ENCODE assay signal across 13 cellular contexts in the genomic region with DNA sequence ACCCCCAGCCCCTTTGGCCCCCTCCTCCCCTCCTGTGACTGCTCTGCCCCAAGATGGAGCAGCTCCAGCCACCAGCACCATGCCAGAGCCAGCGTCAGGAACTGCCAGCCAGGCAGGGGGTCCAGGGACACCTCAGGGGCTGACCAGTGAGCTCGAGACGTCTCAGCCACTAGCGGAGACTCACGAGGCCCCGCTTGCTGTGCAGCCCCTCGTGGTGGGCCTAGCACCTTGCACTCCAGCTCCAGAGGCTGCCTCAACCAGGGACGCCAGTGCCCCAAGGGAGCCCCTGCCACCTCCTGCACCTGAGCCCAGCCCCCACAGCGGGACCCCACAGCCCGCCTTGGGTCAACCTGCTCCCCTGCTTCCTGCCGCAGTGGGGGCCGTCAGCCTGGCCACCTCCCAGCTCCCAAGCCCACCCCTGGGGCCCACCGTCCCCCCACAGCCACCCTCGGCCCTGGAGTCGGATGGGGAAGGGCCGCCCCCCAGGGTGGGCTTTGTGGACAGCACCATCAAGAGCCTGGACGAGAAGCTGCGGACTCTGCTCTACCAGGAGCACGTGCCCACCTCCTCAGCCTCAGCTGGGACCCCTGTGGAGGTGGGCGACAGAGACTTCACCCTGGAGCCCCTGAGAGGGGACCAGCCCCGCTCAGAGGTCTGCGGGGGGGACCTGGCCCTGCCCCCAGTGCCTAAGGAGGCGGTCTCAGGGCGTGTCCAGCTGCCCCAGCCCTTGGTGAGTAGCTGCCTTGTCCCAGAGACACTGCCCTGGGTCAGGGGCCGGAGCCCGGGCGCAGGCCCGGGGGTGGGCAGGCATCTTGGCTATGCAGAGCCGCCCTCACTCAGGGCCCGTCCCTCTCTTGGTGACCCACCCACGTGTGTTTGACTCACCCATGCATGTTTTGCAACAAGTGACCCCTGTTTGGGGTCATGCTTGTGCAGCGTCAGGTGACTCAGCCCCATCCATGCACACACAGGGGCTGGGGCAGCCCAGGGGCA.
DNase-seq lines count a peak whose midpoint lies in the region; TF ChIP-seq lines count a peak whose summit lies in the region.
"Had no signal": no experiment of that assay in that cellular context is flagged by ENCODE, and none has a peak within 500 bp of the region (broad histone marks: within the 10 kb centered on the region; RNA-seq: fewer than 3 reads in every experiment).

No MANE protein-coding gene starts in this region.

- TF ChIP-seq CTCF in mammary epithelial cell (conservative IDR thresholded peaks at IDR 0.05 in 1 of 2, IDR thresholded peaks at IDR 0.05 in 1 of 2; ENCODE audit: extremely low read depth in 1 of 2, insufficient read depth in 1 of 2, low read depth in 1 of 2, low read length in 2 of 2) (no peak), A673 (conservative IDR thresholded peaks at IDR 0.05; ENCODE audit: low read depth, low read length) (no peak)

- no peaks in the 10 kb centered on the region for H4K20me1 ChIP-seq in mammary epithelial cell (ENCODE audit: insufficient read depth, low read length)

- no peaks in the 10 kb centered on the region for H3K79me2 ChIP-seq in mammary epithelial cell (ENCODE audit: insufficient read depth, low read length)

- H3K27ac ChIP-seq in mammary epithelial cell (ENCODE audit: insufficient read depth, low read depth, low read length) (no peak overlapping the region), A673 (ENCODE audit: low read depth, low read length, poor library complexity, severe bottlenecking) (no peak overlapping the region)
- H3K27ac ChIP-seq: cardiac muscle cell had no signal

- CTCF ChIA-PET in mammary epithelial cell (lab: Charles Lee; ENCODE audit: low non-redundant PET) = no interaction called here
- CTCF ChIA-PET in A673 (lab: Charles Lee) = no interaction called here

- no peak overlapping the region for H3K9ac ChIP-seq in mammary epithelial cell (ENCODE audit: insufficient read depth, low read length)

- in situ Hi-C loops in mammary epithelial cell (cut with MboI; ENCODE audit: low sequenced_read_pairs in 2 of 2) = no loop called here

- intact Hi-C loops in mammary epithelial cell (cut with micrococcal nuclease) = no loop called here
- intact Hi-C loops in A673 (cut with micrococcal nuclease; ENCODE audit: unreplicated experiment) = no loop called here

- WGBS in mammary epithelial cell (ENCODE audit: low coverage, missing lambda C conversion rate) = 77% methylated on average over 6 of the region's 32 CpGs

- no peak overlapping the region for H3K4me3 ChIP-seq in mammary epithelial cell (replicated peaks in 1 of 3; ENCODE audit: insufficient read depth in 1 of 3, low read depth in 2 of 3, low read length in 3 of 3)
- H3K4me3 ChIP-seq in A673 (ENCODE audit: low read depth, low read length, poor library complexity, severe bottlenecking) = no peak overlapping the region
- H3K4me3 ChIP-seq: cardiac muscle cell had no signal

- DNase-seq in AG08396 (ENCODE audit: low spot score) = peak; percentile 74
- DNase-seq in HS-5 (ENCODE audit: low read depth) = peak; percentile 39
- DNase-seq in mammary epithelial cell = peak; percentile 44
- peak; percentile 75 for DNase-seq in left kidney (ENCODE audit: low read depth, low spot score)
- no peak for DNase-seq in epidermal melanocyte (ENCODE audit: insufficient read length, low spot score)
- no peak for DNase-seq in NK-92 treated with Interleukin-12 subunit alpha and Interleukin-12 subunit beta, amount 100 ng/mL, for 24 hours (lab: John Stamatoyannopoulos, UW)
- DNase-seq in A673 (ENCODE audit: low spot score) = no peak
- DNase-seq in NCI-H510A treated with DMSO at 0.1 percent for 48 hours (lab: John Stamatoyannopoulos, UW) = no peak
- DNase-seq: activated CD8-positive, alpha-beta memory T cell treated with anti-CD3 and anti-CD28 coated beads, Interleukin-2, amount 10 ng/mL, durations not matched to agents 7 days and 5 days; KG1; stimulated activated naive B cell treated with anti-CD40 and anti-IgM and Interleukin-4, amounts not matched to agents 10 μg/mL and 1 μg/mL and 100 μg/mL, for 72 hours; T-helper 1 cell had no signal

- H3K9me3 ChIP-seq in mammary epithelial cell (replicated peaks; ENCODE audit: insufficient read depth, low read length) = no peaks in the 10 kb centered on the region
- H3K9me3 ChIP-seq in A673 (ENCODE audit: low read depth, low read length, poor library complexity, severe bottlenecking) = no peaks in the 10 kb centered on the region

- POLR2A ChIA-PET in A673 (lab: Charles Lee; ENCODE audit: low non-redundant PET) = no interaction called here

- BruUV-seq in mammary epithelial cell (replicated peaks; lab: Mats Ljungman, UMichigan) (no TSS peak), A673 (replicated peaks; lab: Mats Ljungman, UMichigan) (no TSS peak)

- peaks cover 5% of the 10 kb centered on the region for H3K4me1 ChIP-seq in mammary epithelial cell (ENCODE audit: insufficient read depth, low read length)
- H3K4me1 ChIP-seq in A673 (ENCODE audit: insufficient read depth, low read length, poor library complexity, severe bottlenecking) = no peaks in the 10 kb centered on the region

- no peak overlapping the region for H3K4me2 ChIP-seq in mammary epithelial cell (ENCODE audit: insufficient read depth, low read depth, low read length)

- no peak overlapping the region for H2AFZ ChIP-seq in mammary epithelial cell (ENCODE audit: low read depth, low read length)

- H3K27me3 ChIP-seq in mammary epithelial cell (ENCODE audit: insufficient read depth, low read length) = no peaks in the 10 kb centered on the region
- no peaks in the 10 kb centered on the region for H3K27me3 ChIP-seq in A673 (replicated peaks; ENCODE audit: insufficient read depth, low read depth, low read length, poor library complexity)
- H3K27me3 ChIP-seq: cardiac muscle cell had no signal

- H3K36me3 ChIP-seq in mammary epithelial cell (ENCODE audit: insufficient read depth, low read length) = no peaks in the 10 kb centered on the region
- H3K36me3 ChIP-seq in A673 (ENCODE audit: insufficient read depth, low read length, poor library complexity, severe bottlenecking) = no peaks in the 10 kb centered on the region
- H3K36me3 ChIP-seq: cardiac muscle cell had no signal

- dilution Hi-C loops in mammary epithelial cell (cut with HindIII; ENCODE audit: low sequenced_read_pairs) = no loop called here

Comparison
In these comparisons a context has a peak if more than half of its experiments do, and no peak if none do; other contexts are left out.
1. DNase-seq: peak in AG08396 (single experiment), HS-5 (single experiment), mammary epithelial cell (single experiment) and left kidney (single experiment); none in epidermal melanocyte (single experiment), NK-92 treated with Interleukin-12 subunit alpha and Interleukin-12 subunit beta, amount 100 ng/mL, for 24 hours (single experiment), A673 (single experiment) and NCI-H510A treated with DMSO at 0.1 percent for 48 hours (single experiment).